In genomic region chr16:74716355-74716754, GRCh38 we compare ENCODE assay signal across 21 cellular contexts. TPM values are rescaled to one million over a fixed set of nuclear protein-coding genes. Genes with fewer than 3 reads are reported as not detected.
"Had no signal": no experiment of that assay in that cellular context is flagged by ENCODE, and none has a peak within 500 bp of the region (broad histone marks: within the 10 kb centered on the region; RNA-seq: fewer than 3 reads in every experiment).

No MANE protein-coding gene starts in this region.

- ATAC-seq: activated CD4-positive, CD25-positive, alpha-beta regulatory T cell treated with anti-CD3 and anti-CD28 coated beads, Interleukin-2, amount 50 U/mL, for 24 hours; activated T-cell treated with anti-CD3 and anti-CD28 coated beads, Interleukin-2, amount 50 U/mL, for 72 hours; left cardiac atrium; lower lobe of right lung; natural killer cell; sciatic nerve; stimulated activated naive B cell treated with anti-CD40 and anti-IgM and Interleukin-4, amounts not matched to agents 10 μg/mL and 1 μg/mL and 100 μg/mL, for 72 hours had no signal

- H3K36me3 Mint-ChIP-seq: activated naive CD4-positive, alpha-beta T cell treated with anti-CD3 and anti-CD28 coated beads, Interleukin-2, amount 50 U/mL, for 24 hours; natural killer cell; stimulated activated naive B cell treated with anti-CD40 and anti-IgM and Interleukin-4, amounts not matched to agents 10 μg/mL and 1 μg/mL and 100 μg/mL, for 72 hours had no signal

- H3K4me3 Mint-ChIP-seq: activated naive CD4-positive, alpha-beta T cell treated with anti-CD3 and anti-CD28 coated beads, Interleukin-2, amount 50 U/mL, for 24 hours; activated T-cell treated with anti-CD3 and anti-CD28 coated beads, Interleukin-2, amount 50 U/mL, for 72 hours; natural killer cell; stimulated activated naive B cell treated with anti-CD40 and anti-IgM and Interleukin-4, amounts not matched to agents 10 μg/mL and 1 μg/mL and 100 μg/mL, for 72 hours; T-helper 1 cell treated with Interleukin-12 subunit alpha and Interleukin-12 subunit beta and Interleukin-4 antibody, amounts not matched to agents 30 μg/mL and 1 μg/mL, for 36 hours had no signal

- H3K36me3 ChIP-seq: ascending aorta, esophagus squamous epithelium, lower lobe of right lung, tibial artery, uterus had no signal

- H3K27me3 Mint-ChIP-seq: activated naive CD4-positive, alpha-beta T cell treated with anti-CD3 and anti-CD28 coated beads, Interleukin-2, amount 50 U/mL, for 24 hours had no signal

- H3K27ac Mint-ChIP-seq: activated naive CD4-positive, alpha-beta T cell treated with anti-CD3 and anti-CD28 coated beads, Interleukin-2, amount 50 U/mL, for 24 hours; activated T-cell treated with anti-CD3 and anti-CD28 coated beads, Interleukin-2, amount 50 U/mL, for 72 hours; natural killer cell; stimulated activated naive B cell treated with anti-CD40 and anti-IgM and Interleukin-4, amounts not matched to agents 10 μg/mL and 1 μg/mL and 100 μg/mL, for 72 hours; T-helper 1 cell treated with Interleukin-12 subunit alpha and Interleukin-12 subunit beta and Interleukin-4 antibody, amounts not matched to agents 30 μg/mL and 1 μg/mL, for 36 hours had no signal

- DNase-seq: activated CD8-positive, alpha-beta memory T cell treated with anti-CD3 and anti-CD28 coated beads for 24 hours; activated CD8-positive, alpha-beta memory T cell treated with anti-CD3 and anti-CD28 coated beads, Interleukin-2, amount 50 U/mL, for 48 hours; activated gamma-delta T cell; activated T-cell treated with anti-CD3 and anti-CD28 coated beads, Interleukin-2, amount 50 U/mL, for 72 hours; effector CD8-positive, alpha-beta T cell; esophagus squamous epithelium; left cardiac atrium; lower lobe of right lung; natural killer cell; stimulated activated CD4-positive, alpha-beta T cell treated with anti-CD3 and anti-CD28 coated beads, Interleukin-4, amount 100 ng/mL, for 4 hours; stimulated activated naive B cell treated with anti-CD40 and anti-IgM and Interleukin-4, amounts not matched to agents 10 μg/mL and 1 μg/mL and 100 μg/mL, for 72 hours; tibial artery; uterus had no signal

- H3K27ac ChIP-seq: ascending aorta, esophagus squamous epithelium, lower lobe of right lung, parathyroid adenoma, tibial artery, uterus had no signal

- H2AFZ ChIP-seq: parathyroid adenoma had no signal

- H3K4me3 ChIP-seq: ascending aorta, esophagus squamous epithelium, lower lobe of right lung, smooth muscle cell, tibial artery, uterus had no signal

- H3K79me2 ChIP-seq: parathyroid adenoma had no signal

- H3K4me1 ChIP-seq: ascending aorta, esophagus squamous epithelium, lower lobe of right lung, parathyroid adenoma, tibial artery, uterus had no signal

- H3K27me3 ChIP-seq: ascending aorta, esophagus squamous epithelium, uterus had no signal

- H3K4me1 Mint-ChIP-seq: activated naive CD4-positive, alpha-beta T cell treated with anti-CD3 and anti-CD28 coated beads, Interleukin-2, amount 50 U/mL, for 24 hours; natural killer cell; stimulated activated naive B cell treated with anti-CD40 and anti-IgM and Interleukin-4, amounts not matched to agents 10 μg/mL and 1 μg/mL and 100 μg/mL, for 72 hours had no signal

- H3K9ac ChIP-seq: parathyroid adenoma had no signal

- H3K9me3 Mint-ChIP-seq: activated naive CD4-positive, alpha-beta T cell treated with anti-CD3 and anti-CD28 coated beads, Interleukin-2, amount 50 U/mL, for 24 hours; activated T-cell treated with anti-CD3 and anti-CD28 coated beads, Interleukin-2, amount 50 U/mL, for 72 hours; natural killer cell; stimulated activated naive B cell treated with anti-CD40 and anti-IgM and Interleukin-4, amounts not matched to agents 10 μg/mL and 1 μg/mL and 100 μg/mL, for 72 hours; T-helper 1 cell treated with Interleukin-12 subunit alpha and Interleukin-12 subunit beta and Interleukin-4 antibody, amounts not matched to agents 30 μg/mL and 1 μg/mL, for 36 hours had no signal

- H3K4me2 ChIP-seq: smooth muscle cell had no signal

- H3K9me3 ChIP-seq: ascending aorta, esophagus squamous epithelium, lower lobe of right lung, tibial artery, uterus had no signal

RNA-seq across cellular contexts. Expression of gene FA2H, which starts 58.3 kb away (rescaled TPM):
- total RNA-seq: activated T-cell treated with anti-CD3 and anti-CD28 coated beads, Interleukin-2, amount 50 U/mL, for 72 hours; ascending aorta; mesenteric fat pad; smooth muscle cell; uterus had no signal
- polyA plus RNA-seq: smooth muscle cell had no signal
